In the genomic region with DNA sequence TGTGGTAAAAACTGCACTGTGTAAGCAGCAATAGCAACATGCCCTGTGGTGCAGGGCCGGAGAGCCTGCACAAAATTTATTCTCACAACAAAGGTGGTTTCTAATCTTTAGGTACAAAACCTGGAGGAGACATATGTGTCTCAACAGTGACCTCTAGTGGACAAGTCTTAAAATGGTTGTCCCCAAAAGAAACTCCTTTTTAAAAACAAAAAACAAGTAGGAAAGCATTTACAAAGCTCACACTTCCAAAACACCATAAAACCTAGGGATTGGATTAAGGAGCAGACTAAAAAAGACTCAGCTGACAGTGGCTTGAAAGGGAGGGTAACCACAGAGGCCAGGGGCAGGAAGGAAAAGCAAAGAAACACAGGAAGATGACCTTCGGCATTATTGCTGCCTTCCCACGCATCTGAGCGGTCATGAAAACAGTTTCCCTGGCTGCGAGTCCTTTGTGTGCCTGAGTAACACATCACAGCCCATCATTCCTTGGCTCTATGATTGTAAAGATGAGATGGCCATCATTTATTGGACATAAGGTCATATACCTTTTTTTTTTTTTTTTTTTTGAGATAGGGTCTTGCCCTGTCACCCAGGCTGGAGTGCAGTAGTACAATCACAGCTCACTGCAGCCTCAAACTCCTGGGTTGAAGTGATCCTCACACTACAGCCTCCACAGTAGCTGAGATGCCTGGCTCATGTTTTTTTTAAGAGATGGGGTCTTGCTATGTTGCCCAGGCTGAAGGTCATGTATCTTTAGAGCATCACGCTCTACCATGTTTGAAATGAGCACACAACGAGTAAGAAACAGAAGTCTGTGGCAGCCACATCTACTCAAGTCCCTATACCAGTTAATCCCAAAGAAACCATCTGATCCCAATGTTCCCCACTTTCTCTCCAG, we compare ENCODE assay signal across 8 cellular contexts. TPM values are rescaled to one million over a fixed set of nuclear protein-coding genes. Genes with fewer than 3 reads are reported as not detected.
DNase-seq lines count a peak whose midpoint lies in the region; FAIRE-seq and TF ChIP-seq lines count a peak whose summit lies in the region.

No MANE protein-coding gene starts in this region.

- no peaks in the 10 kb centered on the region for H3K9me3 ChIP-seq in WERI-Rb-1 (ENCODE audit: severe bottlenecking)
- H3K9me3 ChIP-seq in MG63: no peaks in the 10 kb centered on the region

- H3K4me3 ChIP-seq in WERI-Rb-1 (ENCODE audit: low read depth, low read length) (no peak overlapping the region), MG63 (no peak overlapping the region)

- H3K36me3 ChIP-seq in WERI-Rb-1: no peaks in the 10 kb centered on the region
- peaks cover 2% of the 10 kb centered on the region; the same call in 1 of the 2 replicates for H3K36me3 ChIP-seq in MG63

- H3K27me3 ChIP-seq in WERI-Rb-1 (ENCODE audit: insufficient read depth, low read depth, severe bottlenecking) (no peaks in the 10 kb centered on the region), MG63 (no peaks in the 10 kb centered on the region)

- no peak for FAIRE-seq in frontal cortex (lab: Jason Lieb, UNC)

- TF ChIP-seq CTCF in WERI-Rb-1 (IDR thresholded peaks at IDR 0.05; ENCODE audit: low read depth, low read length): peak; percentile 23; the same call in 1 of the 2 replicates

- peak; percentile 40 to 76 (median 50) for DNase-seq in NCI-H1417 (lab: John Stamatoyannopoulos, UW)
- DNase-seq in NCI-H1417 treated with DMSO at 0.1 percent for 48 hours (lab: John Stamatoyannopoulos, UW): no peak
- peak; percentile 13 for DNase-seq in H4 (ENCODE audit: low spot score)
- DNase-seq in NCI-H1694 (lab: John Stamatoyannopoulos, UW): peak; percentile 44
- peak; percentile 8 for DNase-seq in WERI-Rb-1
- peak; percentile 31 to 59 for DNase-seq in frontal cortex (ENCODE audit: low spot score in 2 of 2)
- peak; percentile 67 for DNase-seq in pons (ENCODE audit: low spot score)
- DNase-seq in MG63: no peak

- no peak overlapping the region for H3K27ac ChIP-seq in WERI-Rb-1

RNA-seq across cellular contexts. Expression of a gene that starts 39.5 kb away (rescaled TPM):
- total RNA-seq in H4 (2014; rRNA removed; shearing (Covaris generic)): 36.6 and 44.1 TPM in 2 replicates
- total RNA-seq in frontal cortex: 33.0 TPM
- total RNA-seq in MG63 (2014; rRNA removed; shearing (Covaris generic); ENCODE audit: low replicate concordance): 44.1 and 44.5 TPM in 2 replicates

Comparison
In these comparisons a context has a peak if more than half of its experiments do, and no peak if none do; other contexts are left out.
1. DNase-seq: peak in NCI-H1417 (3 of 3), H4 (single experiment), NCI-H1694 (single experiment), WERI-Rb-1 (single experiment), frontal cortex (2 of 2) and pons (single experiment); none in NCI-H1417 treated with DMSO at 0.1 percent for 48 hours (single experiment) and MG63 (single experiment).